1 cellular context compared by ENCODE assay signal in genomic region chr17:44122825-44123355, GRCh38.
TF ChIP-seq lines count a peak whose summit lies in the region.

No MANE protein-coding gene starts in this region.

TF ChIP-seq in HCT116, 20 proteins besides CTCF, POLR2A, EP300 and RAD21 (continued from another document):
- no peak for TF ChIP-seq FOSL1 (IDR thresholded peaks at IDR 0.05; ENCODE audit: low read depth)
- TF ChIP-seq ZNF274 (IDR thresholded peaks at IDR 0.05; ENCODE audit: low read depth, low read length): no peak
- no peak for TF ChIP-seq SP1 (IDR thresholded peaks at IDR 0.05; ENCODE audit: low read depth)
- no peak for TF ChIP-seq CEBPB (IDR thresholded peaks at IDR 0.05; ENCODE audit: low read depth)
